Comparison of ENCODE assay signal across 10 cellular contexts in the genomic region with DNA sequence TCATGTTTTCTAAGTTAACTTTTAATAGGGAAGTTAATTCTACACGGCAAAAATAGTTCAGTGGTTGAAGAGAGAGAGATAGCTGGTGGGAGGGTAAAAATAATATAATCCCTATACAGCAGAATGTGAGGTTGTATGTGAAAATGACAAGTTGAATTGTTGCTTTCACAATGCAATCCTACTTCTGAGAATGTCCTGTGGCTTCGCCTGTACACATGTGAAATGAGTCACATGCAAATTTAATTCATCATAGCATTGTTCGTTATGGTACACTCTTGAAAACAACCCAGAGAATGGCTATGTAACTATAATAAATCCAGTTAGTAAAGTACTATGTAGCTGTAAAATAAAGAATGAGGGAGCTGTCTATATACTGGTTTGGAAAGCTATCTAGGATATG. TPM values are rescaled to one million over a fixed set of nuclear protein-coding genes. Genes with fewer than 3 reads are reported as not detected.
DNase-seq lines count a peak whose midpoint lies in the region; ATAC-seq lines count a peak whose summit lies in the region.
"Had no signal": no experiment of that assay in that cellular context is flagged by ENCODE, and none has a peak within 500 bp of the region (broad histone marks: within the 10 kb centered on the region; RNA-seq: fewer than 3 reads in every experiment).

No MANE protein-coding gene starts in this region.

- H3K27ac Mint-ChIP-seq in T-helper 2 cell treated with Interferon-gamma antibody and Interleukin-4, amounts not matched to agents 5 μg/mL and 100 μg/mL, for 36 hours: peak overlapping the region; percentile 49

- peak; percentile 100 for ATAC-seq in GM19035 (IDR thresholded peaks at IDR 0.05; ENCODE audit: unreplicated experiment)
- ATAC-seq in HG02798 (IDR thresholded peaks at IDR 0.05; ENCODE audit: poor library complexity, unreplicated experiment): peak; percentile 99
- ATAC-seq: naive thymus-derived CD8-positive, alpha-beta T cell had no signal

- peak; percentile 31 for DNase-seq in T-helper 2 cell treated with Interferon-gamma antibody and Interleukin-4, amounts not matched to agents 5 μg/mL and 100 μg/mL, for 36 hours (ENCODE audit: low spot score)
- DNase-seq in pulmonary artery endothelial cell (ENCODE audit: low read depth, low spot score): peak; percentile 29
- no peak for DNase-seq in RPMI8226
- no peak for DNase-seq in NCI-H1694 treated with DMSO at 0.1 percent for 48 hours (lab: John Stamatoyannopoulos, UW)
- DNase-seq in nucleus accumbens (lab: John Stamatoyannopoulos, UW): no peak
- no peak for DNase-seq in amygdala (lab: John Stamatoyannopoulos, UW)
- DNase-seq: naive thymus-derived CD8-positive, alpha-beta T cell had no signal

- H3K27me3 Mint-ChIP-seq in T-helper 2 cell treated with Interferon-gamma antibody and Interleukin-4, amounts not matched to agents 5 μg/mL and 100 μg/mL, for 36 hours (ENCODE audit: low read depth): no peaks in the 10 kb centered on the region
- H3K27me3 Mint-ChIP-seq: IgD-negative memory B cell; naive thymus-derived CD8-positive, alpha-beta T cell had no signal

- peak overlapping the region; percentile 1 for H3K4me3 Mint-ChIP-seq in T-helper 2 cell treated with Interferon-gamma antibody and Interleukin-4, amounts not matched to agents 5 μg/mL and 100 μg/mL, for 36 hours
- H3K4me3 Mint-ChIP-seq: IgD-negative memory B cell; naive thymus-derived CD8-positive, alpha-beta T cell had no signal

- H3K36me3 Mint-ChIP-seq in T-helper 2 cell treated with Interferon-gamma antibody and Interleukin-4, amounts not matched to agents 5 μg/mL and 100 μg/mL, for 36 hours (ENCODE audit: low read depth): peaks cover 22% of the 10 kb centered on the region

- H3K4me1 Mint-ChIP-seq in T-helper 2 cell treated with Interferon-gamma antibody and Interleukin-4, amounts not matched to agents 5 μg/mL and 100 μg/mL, for 36 hours (ENCODE audit: low read depth): peaks cover 15% of the 10 kb centered on the region

- H3K9me3 Mint-ChIP-seq in T-helper 2 cell treated with Interferon-gamma antibody and Interleukin-4, amounts not matched to agents 5 μg/mL and 100 μg/mL, for 36 hours: no peaks in the 10 kb centered on the region
- H3K9me3 Mint-ChIP-seq: IgD-negative memory B cell; naive thymus-derived CD8-positive, alpha-beta T cell had no signal

RNA-seq across cellular contexts. Expression of gene HINT3, which starts 46.1 kb away (rescaled TPM):
- total RNA-seq in pulmonary artery endothelial cell: 13.7 and 16.5 TPM in 2 replicates

Comparison
In these comparisons a context has a peak if more than half of its experiments do, and no peak if none do; other contexts are left out.
1. DNase-seq: peak in T-helper 2 cell treated with Interferon-gamma antibody and Interleukin-4, amounts not matched to agents 5 μg/mL and 100 μg/mL, for 36 hours (single experiment) and pulmonary artery endothelial cell (single experiment); none in RPMI8226 (single experiment), NCI-H1694 treated with DMSO at 0.1 percent for 48 hours (single experiment), nucleus accumbens (0 of 56) and amygdala (0 of 56).